17 cellular contexts compared by ENCODE assay signal in the genomic region with DNA sequence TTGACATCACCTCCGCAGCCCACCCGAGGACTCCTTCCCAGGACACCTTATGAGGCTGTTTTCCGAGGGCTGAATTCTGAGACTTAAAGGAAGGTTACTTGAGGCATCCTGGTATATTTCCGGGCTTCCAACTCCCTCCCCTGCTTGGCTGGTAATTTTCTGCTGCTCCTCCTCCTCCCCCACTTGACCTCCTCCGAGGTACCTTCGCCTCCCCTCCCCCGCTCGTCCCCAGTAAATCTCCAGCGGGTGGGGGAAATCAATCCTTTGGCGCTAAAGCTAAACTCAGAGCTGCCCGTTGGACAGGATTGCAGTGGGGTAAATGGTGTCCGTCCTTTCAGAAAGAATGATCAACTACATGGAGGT. TPM values are rescaled to one million over a fixed set of nuclear protein-coding genes. Genes with fewer than 3 reads are reported as not detected.
DNase-seq lines count a peak whose midpoint lies in the region; ATAC-seq, FAIRE-seq and TF ChIP-seq lines count a peak whose summit lies in the region.
"Had no signal": no experiment of that assay in that cellular context is flagged by ENCODE, and none has a peak within 500 bp of the region (broad histone marks: within the 10 kb centered on the region; RNA-seq: fewer than 3 reads in every experiment).

No MANE protein-coding gene starts in this region.

- H3K4me1 ChIP-seq in mesendoderm (ENCODE audit: control insufficient read depth, low read depth, low read length): peaks cover 7% of the 10 kb centered on the region

- H3K9ac ChIP-seq in mesendoderm (ENCODE audit: low read length): peak overlapping the region; percentile 51

- no peak overlapping the region for H3K4me3 Mint-ChIP-seq in activated CD4-positive, alpha-beta T cell treated with anti-CD3 and anti-CD28 coated beads, Interleukin-2, amount 10 ng/mL, durations not matched to agents 24 days and 14 days
- H3K4me3 Mint-ChIP-seq: central memory CD8-positive, alpha-beta T cell; stimulated activated effector memory CD8-positive, alpha-beta T cell treated with anti-CD3 and anti-CD28 coated beads, Interleukin-12 subunit alpha, Interleukin-12 subunit beta, amount 100 ng/mL, for 72 hours had no signal

- H3K36me3 ChIP-seq in brain microvascular endothelial cell (replicated peaks) (no peaks in the 10 kb centered on the region), mesendoderm (ENCODE audit: control insufficient read depth, insufficient read depth, low read length) (no peaks in the 10 kb centered on the region)
- H3K36me3 ChIP-seq: HAP-1, Peyer's patch had no signal

- H3K23ac ChIP-seq in mesendoderm (ENCODE audit: low read length): no peak overlapping the region

- no peaks in the 10 kb centered on the region for H3K36me3 Mint-ChIP-seq in activated CD4-positive, alpha-beta T cell treated with anti-CD3 and anti-CD28 coated beads, Interleukin-2, amount 10 ng/mL, durations not matched to agents 24 days and 14 days (ENCODE audit: low read depth)
- H3K36me3 Mint-ChIP-seq: stimulated activated effector memory CD8-positive, alpha-beta T cell treated with anti-CD3 and anti-CD28 coated beads, Interleukin-12 subunit alpha, Interleukin-12 subunit beta, amount 100 ng/mL, for 72 hours had no signal

- no peak overlapping the region for H3K4ac ChIP-seq in mesendoderm (ENCODE audit: low read depth, low read length)

- no peak overlapping the region for H2BK120ac ChIP-seq in mesendoderm (ENCODE audit: low read depth, low read length)

- TF ChIP-seq CTCF in brain microvascular endothelial cell (IDR thresholded peaks at IDR 0.05; ENCODE audit: low read depth, low read length, missing control alignments): no peak

- no peak for DNase-seq in activated CD4-positive, alpha-beta T cell treated with anti-CD3 and anti-CD28 coated beads, Interleukin-2, amount 10 ng/mL, durations not matched to agents 24 days and 14 days
- DNase-seq in activated CD4-positive, alpha-beta T cell treated with anti-CD3 and anti-CD28 coated beads for 1 hour: no peak
- DNase-seq in brain microvascular endothelial cell: no peak
- peak; percentile 76 for DNase-seq in mesendoderm
- no peak for DNase-seq in urothelium cell line (ENCODE audit: low spot score)
- no peak for DNase-seq in Kasumi-1 (lab: John Stamatoyannopoulos, UW)
- no peak for DNase-seq in hepatic stellate cell (ENCODE audit: low spot score)
- DNase-seq: foreskin melanocyte; midbrain; NCI-H1048; Peyer's patch; stimulated activated CD4-positive, alpha-beta T cell treated with anti-CD3 and anti-CD28 coated beads, Interleukin-15, amount 100 ng/mL, for 24 hours had no signal

- H3K4me2 ChIP-seq in mesendoderm (ENCODE audit: low read length): peak overlapping the region; percentile 93

- H3K9me3 Mint-ChIP-seq in activated CD4-positive, alpha-beta T cell treated with anti-CD3 and anti-CD28 coated beads, Interleukin-2, amount 10 ng/mL, durations not matched to agents 24 days and 14 days: peaks cover 18% of the 10 kb centered on the region

- ATAC-seq in GM19328 (IDR thresholded peaks at IDR 0.05; ENCODE audit: unreplicated experiment): no peak
- ATAC-seq: stimulated activated effector memory CD8-positive, alpha-beta T cell treated with anti-CD3 and anti-CD28 coated beads, Interleukin-12 subunit alpha, Interleukin-12 subunit beta, amount 100 ng/mL, for 72 hours had no signal

- H2BK15ac ChIP-seq in mesendoderm (replicated peaks; ENCODE audit: low read depth): no peak overlapping the region

- peaks cover 72% of the 10 kb centered on the region for H3K27me3 Mint-ChIP-seq in activated CD4-positive, alpha-beta T cell treated with anti-CD3 and anti-CD28 coated beads, Interleukin-2, amount 10 ng/mL, durations not matched to agents 24 days and 14 days

- H3K79me2 ChIP-seq in mesendoderm (ENCODE audit: control insufficient read depth, insufficient read depth, low read length): no peaks in the 10 kb centered on the region

- peak; percentile 42 for FAIRE-seq in urothelium cell line (lab: Jason Lieb, UNC)

- H3K4me3 ChIP-seq in brain microvascular endothelial cell (ENCODE audit: low read depth, low read length) (peak overlapping the region; percentile 26), mesendoderm (ENCODE audit: low read length) (peak overlapping the region; percentile 32)
- H3K4me3 ChIP-seq: HAP-1 had no signal

- intact Hi-C loops in activated CD4-positive, alpha-beta T cell treated with anti-CD3 and anti-CD28 coated beads, Interleukin-2, amount 10 ng/mL, durations not matched to agents 24 days and 14 days (cut with micrococcal nuclease): loop anchor here (2.0 kb wide), 1 partner anchor 414 kb away; no protein-coding TSS in a partner anchor

- in situ Hi-C loops in brain microvascular endothelial cell (cut with HindIII; ENCODE audit: low pct_ligation_motif_present, low sequenced_read_pairs): no loop called here

- H3K27me3 ChIP-seq in brain microvascular endothelial cell (replicated peaks) (peaks cover 46% of the 10 kb centered on the region), mesendoderm (ENCODE audit: insufficient read depth, low read length, poor library complexity) (peaks cover 16% of the 10 kb centered on the region)

- H4K5ac ChIP-seq in mesendoderm (ENCODE audit: low read length): no peak overlapping the region

- no peak overlapping the region for H2BK5ac ChIP-seq in mesendoderm (ENCODE audit: low read length)

- peak overlapping the region; percentile 34 for H3K27ac Mint-ChIP-seq in activated CD4-positive, alpha-beta T cell treated with anti-CD3 and anti-CD28 coated beads, Interleukin-2, amount 10 ng/mL, durations not matched to agents 24 days and 14 days
- H3K27ac Mint-ChIP-seq: stimulated activated effector memory CD8-positive, alpha-beta T cell treated with anti-CD3 and anti-CD28 coated beads, Interleukin-12 subunit alpha, Interleukin-12 subunit beta, amount 100 ng/mL, for 72 hours had no signal

- peak overlapping the region; percentile 71 for H3K56ac ChIP-seq in mesendoderm (ENCODE audit: low read length)

- peak overlapping the region; percentile 29 for H3K18ac ChIP-seq in mesendoderm (ENCODE audit: low read length)

- no peak overlapping the region for H4K8ac ChIP-seq in mesendoderm (ENCODE audit: low read depth, low read length)

- WGBS in mesendoderm (ENCODE audit: extremely low coverage, insufficient coverage, low lambda C conversion rate): no CpG with 5 or more reads among the region's 12 CpGs

- no peak overlapping the region for H3K27ac ChIP-seq in brain microvascular endothelial cell
- H3K27ac ChIP-seq in mesendoderm (ENCODE audit: low read depth, low read length): no peak overlapping the region
- H3K27ac ChIP-seq: Peyer's patch had no signal

- H2AK5ac ChIP-seq in mesendoderm (ENCODE audit: low read length): no peak overlapping the region

- H3K79me1 ChIP-seq in mesendoderm (ENCODE audit: low read length): no peaks in the 10 kb centered on the region

- peaks cover 2% of the 10 kb centered on the region for H3K4me1 Mint-ChIP-seq in activated CD4-positive, alpha-beta T cell treated with anti-CD3 and anti-CD28 coated beads, Interleukin-2, amount 10 ng/mL, durations not matched to agents 24 days and 14 days
- H3K4me1 Mint-ChIP-seq: central memory CD8-positive, alpha-beta T cell had no signal

RNA-seq across cellular contexts. Expression of a gene that starts 4.9 kb away (rescaled TPM):
- total RNA-seq in activated CD4-positive, alpha-beta T cell treated with anti-CD3 and anti-CD28 coated beads, Interleukin-2, amount 10 ng/mL, durations not matched to agents 24 days and 14 days: not detected in 2 replicates
- polyA plus RNA-seq in mesendoderm (2013, experiment 1 of 2): 0.79 TPM
- 0.78 TPM for polyA plus RNA-seq in mesendoderm (2013, experiment 2 of 2)
- total RNA-seq: A172 had no signal
